9 cellular contexts compared by ENCODE assay signal in genomic region chr10:110502851-110503301, GRCh38. TPM values are rescaled to one million over a fixed set of nuclear protein-coding genes. Genes with fewer than 3 reads are reported as not detected.
DNase-seq lines count a peak whose midpoint lies in the region; ATAC-seq, FAIRE-seq and TF ChIP-seq lines count a peak whose summit lies in the region.
"Had no signal": no experiment of that assay in that cellular context is flagged by ENCODE, and none has a peak within 500 bp of the region (broad histone marks: within the 10 kb centered on the region; RNA-seq: fewer than 3 reads in every experiment).

No MANE protein-coding gene starts in this region.

- no peaks in the 10 kb centered on the region for H3K79me2 ChIP-seq in HepG2 (ENCODE audit: insufficient read depth, low read length)

- no peaks in the 10 kb centered on the region for H3K36me3 ChIP-seq in liver (ENCODE audit: control insufficient read depth in 4 of 4, insufficient read depth in 3 of 4, low read depth in 1 of 4, low read length in 3 of 4)
- no peaks in the 10 kb centered on the region for H3K36me3 ChIP-seq in HepG2 (replicated peaks in 1 of 2; ENCODE audit: control insufficient read depth in 1 of 2, insufficient read depth in 2 of 2, low read length in 2 of 2)
- H3K36me3 ChIP-seq in kidney (ENCODE audit: control insufficient read depth in 1 of 2, insufficient read depth in 2 of 2, low read length in 2 of 2) = peaks cover 0 to 2% of the 10 kb centered on the region in 2 donors
- H3K36me3 ChIP-seq in transverse colon = no peaks in the 10 kb centered on the region

- H3K4me2 ChIP-seq in HepG2 (ENCODE audit: low read depth, low read length) = no peak overlapping the region

- CTCF ChIA-PET in HepG2 (lab: Yijun Ruan, JAX; ENCODE audit: low intra/inter-chr PET ratio, low total read pairs) = no interaction called here

- no TSS peak for BruUV-seq in HepG2 (replicated peaks; lab: Mats Ljungman, UMichigan)

- DNase-seq in HepG2 (ENCODE audit: low spot score) = no peak
- DNase-seq in NCI-H2196 treated with DMSO at 0.1 percent for 48 hours (lab: John Stamatoyannopoulos, UW; ENCODE audit: unreplicated experiment) = peak; percentile 21
- peak; percentile 88 for DNase-seq in astrocyte of the cerebellum (ENCODE audit: low read depth)
- DNase-seq in kidney = no peak
- peak; percentile 49 for DNase-seq in transverse colon
- no peak for DNase-seq in stimulated activated CD4-positive, alpha-beta T cell treated with anti-CD3 and anti-CD28 coated beads, Interleukin-4, amount 100 ng/mL, for 1 hour

- no peak overlapping the region for H2AFZ ChIP-seq in HepG2 (ENCODE audit: low read length)

- intact Hi-C loops in HepG2 (cut with micrococcal nuclease; ENCODE audit: unreplicated experiment) (no loop called here), kidney (cut with DNase I) (no loop called here), transverse colon (cut with DNase I; ENCODE audit: low total_unique reads) (no loop called here)

- H3K27me3 ChIP-seq in liver (ENCODE audit: control insufficient read depth in 4 of 4, insufficient read depth in 4 of 4, low read length in 3 of 4) (no peaks in the 10 kb centered on the region), HepG2 (ENCODE audit: control insufficient read depth in 1 of 2, insufficient read depth in 2 of 2, low read length in 2 of 2) (peaks cover 0 to 33% of the 10 kb centered on the region in 2 experiments; a peak in 4 of 5 replicates), transverse colon (peaks cover 27% of the 10 kb centered on the region)

- H3K27ac ChIP-seq in liver (ENCODE audit: low read depth in 1 of 2, low read length in 2 of 2) (peak overlapping the region; percentile 3 to 37), HepG2 (ENCODE audit: extremely low read length, insufficient read depth, low read length) (no peak overlapping the region), kidney (ENCODE audit: low read depth in 2 of 2, low read length in 2 of 2) (peak overlapping the region; percentile 49 to 73), transverse colon (peak overlapping the region; percentile 88 to 94 (median 91))

- no peak overlapping the region for H3K4me3 ChIP-seq in liver (ENCODE audit: low read depth in 1 of 3, low read length in 3 of 3)
- H3K4me3 ChIP-seq in HepG2 (replicated peaks in 1 of 3; ENCODE audit: insufficient read depth in 1 of 3, low read depth in 2 of 3, low read length in 3 of 3) = no peak overlapping the region
- H3K4me3 ChIP-seq in astrocyte of the cerebellum (ENCODE audit: low read depth, low read length) = no peak overlapping the region
- no peak overlapping the region for H3K4me3 ChIP-seq in kidney (ENCODE audit: low read length in 2 of 2)
- H3K4me3 ChIP-seq in transverse colon = peak overlapping the region in 1 of 4 donors; percentile 3

- no peak for TF ChIP-seq POLR2A in HepG2 (IDR thresholded peaks at IDR 0.05; ENCODE audit: insufficient read depth in 1 of 2, low read depth in 2 of 2, low read length in 2 of 2)
- TF ChIP-seq POLR2A in transverse colon (IDR thresholded peaks at IDR 0.05) = no peak

- H3K9me3 ChIP-seq in liver (ENCODE audit: control insufficient read depth in 4 of 4, low read length in 3 of 4) = no peaks in the 10 kb centered on the region
- no peaks in the 10 kb centered on the region for H3K9me3 ChIP-seq in HepG2 (ENCODE audit: low read length)
- H3K9me3 ChIP-seq in kidney (ENCODE audit: control insufficient read depth in 1 of 2, low read length in 2 of 2) = no peaks in the 10 kb centered on the region
- H3K9me3 ChIP-seq in transverse colon = no peaks in the 10 kb centered on the region

- TF ChIP-seq EP300 in HepG2 (IDR thresholded peaks at IDR 0.05; ENCODE audit: low read depth in 2 of 2, low read length in 2 of 2) = no peak
- TF ChIP-seq EP300 in HepG2 (CRISPR knock-in tag; IDR thresholded peaks at IDR 0.05; ENCODE audit: borderline replicate concordance) = no peak
- TF ChIP-seq EP300 in transverse colon (IDR thresholded peaks at IDR 0.05; ENCODE audit: low read depth) = no peak

- POLR2A ChIA-PET in HepG2 (lab: Yijun Ruan, JAX) = no interaction called here

- WGBS in liver = 13% methylated on average over 3 of the region's 3 CpGs
- WGBS in HepG2 (ENCODE audit: low lambda C conversion rate) = 60% methylated on average over 3 of the region's 3 CpGs
- WGBS in transverse colon (ENCODE audit: low coverage in 1 of 2), 2 donors = 16 to 20% methylated on average over 1 to 3 of the region's 3 CpGs

- in situ Hi-C loops in HepG2 (cut with HindIII; ENCODE audit: extremely low pct_ligation_motif_present, low pct_unique_long_range_greater_than_20kb) = no loop called here
- in situ Hi-C loops in astrocyte of the cerebellum (cut with HindIII; ENCODE audit: low sequenced_read_pairs) = loop anchor here (5.0 kb wide), 2 partner anchors 44 to 91 kb away; no protein-coding TSS in a partner anchor
- in situ Hi-C loops in transverse colon (cut with MboI; ENCODE audit: low pct_ligation_motif_present in 1 of 4, low pct_unique_long_range_greater_than_20kb in 1 of 4, low sequenced_read_pairs in 3 of 4) = loop anchor here in 1 of 4 donors (10.0 kb wide), 1 partner anchor 148 kb away; no protein-coding TSS in a partner anchor

- TF ChIP-seq RAD21 in liver (IDR thresholded peaks at IDR 0.05) (peak; percentile 58 to 69), HepG2 (CRISPR knock-in tag; IDR thresholded peaks at IDR 0.05) (no peak)

- no peak for FAIRE-seq in HepG2 (lab: Jason Lieb, UNC)
- FAIRE-seq in kidney (lab: Jason Lieb, UNC) = no peak
- FAIRE-seq: colon had no signal

- TF ChIP-seq CTCF in liver (IDR thresholded peaks at IDR 0.05; ENCODE audit: low read depth, low read length, missing input control) (no peak), HepG2 (CRISPR knock-in tag; IDR thresholded peaks at IDR 0.05) (no peak), astrocyte of the cerebellum (IDR thresholded peaks at IDR 0.05; ENCODE audit: low read depth, low read length, missing control alignments) (no peak), kidney (IDR thresholded peaks at IDR 0.05; ENCODE audit: borderline replicate concordance, extremely low read depth, insufficient read depth) (no peak), transverse colon (IDR thresholded peaks at IDR 0.05) (no peak)

- no peaks in the 10 kb centered on the region for H4K20me1 ChIP-seq in HepG2 (ENCODE audit: insufficient read depth, low read length)

- ATAC-seq in HepG2 = no peak
- ATAC-seq in HG02763 (IDR thresholded peaks at IDR 0.05; ENCODE audit: unreplicated experiment) = peak; percentile 32

- peak overlapping the region in 1 of 2 donors; percentile 4 for H3K9ac ChIP-seq in liver (ENCODE audit: low read depth in 1 of 2, low read length in 2 of 2)
- H3K9ac ChIP-seq in HepG2 (ENCODE audit: insufficient read depth, low read depth, low read length) = no peak overlapping the region
- H3K9ac ChIP-seq in kidney (ENCODE audit: low read length in 2 of 2) = peak overlapping the region in 1 of 2 donors; percentile 46

- peaks cover 6 to 35% (median 12%) of the 10 kb centered on the region in 4 donors for H3K4me1 ChIP-seq in liver (ENCODE audit: control insufficient read depth in 4 of 4, insufficient read depth in 4 of 4, low read length in 3 of 4)
- peaks cover 24% of the 10 kb centered on the region for H3K4me1 ChIP-seq in HepG2 (ENCODE audit: insufficient read depth, low read length)
- H3K4me1 ChIP-seq in kidney (ENCODE audit: control insufficient read depth in 1 of 2, insufficient read depth in 1 of 2, low read depth in 1 of 2, low read length in 2 of 2) = peaks cover 16 to 22% of the 10 kb centered on the region in 2 donors
- peaks cover 39 to 70% (median 56%) of the 10 kb centered on the region in 4 donors for H3K4me1 ChIP-seq in transverse colon

TF ChIP-seq in liver, 16 proteins besides CTCF, POLR2A, EP300 and RAD21 (continues in another document):
- TF ChIP-seq TAF1 (conservative IDR thresholded peaks at IDR 0.05) (no peak), ATF3 (IDR thresholded peaks at IDR 0.05) (no peak), RXRA (IDR thresholded peaks at IDR 0.05) (peak in 1 of 2 donors; percentile 51)

TF ChIP-seq in HepG2, 621 proteins besides CTCF, POLR2A, EP300 and RAD21 (continues in another document):
- TF ChIP-seq FOXA3 (CRISPR knock-in tag; IDR thresholded peaks at IDR 0.05) (no peak), ZNF619 (CRISPR knock-in tag; IDR thresholded peaks at IDR 0.05) (no peak), ZNF10 (CRISPR knock-in tag; IDR thresholded peaks at IDR 0.05; ENCODE audit: borderline replicate concordance, low read depth) (no peak), ZFY (CRISPR knock-in tag; IDR thresholded peaks at IDR 0.05) (no peak), GATA4 (IDR thresholded peaks at IDR 0.05; ENCODE audit: borderline replicate concordance, low read depth) (no peak)

RNA-seq across cellular contexts. Expression of gene DUSP5, which starts 5.2 kb away (rescaled TPM):
- 1 to 10 TPM; 7.5 to 8.9 TPM for total RNA-seq in liver
- 1 to 10 TPM; 2.0 to 8.6 TPM for polyA plus RNA-seq in liver
- 1.4 and 1.5 TPM in 2 replicates for total RNA-seq in HepG2 (2016; rRNA removed; fragmentation: Illumina TruSeq; extraction: Trizol)
- total RNA-seq in HepG2 (2016; cell fraction: cytosol; rRNA removed; fragmentation: Illumina TruSeq; extraction: Trizol; ENCODE audit: low read depth) = 0.35 and 0.71 TPM in 2 replicates
- 1.2 and 1.5 TPM in 2 replicates for total RNA-seq in HepG2 (2016; cell fraction: insoluble cytoplasmic fraction; rRNA removed; fragmentation: Illumina TruSeq; extraction: Trizol)
- 1.7 and 2.0 TPM in 2 replicates for total RNA-seq in HepG2 (2016; cell fraction: membrane; rRNA removed; fragmentation: Illumina TruSeq; extraction: Trizol)
- 0.88 and 0.99 TPM in 2 replicates for total RNA-seq in HepG2 (2016; cell fraction: nucleus; rRNA removed; fragmentation: Illumina TruSeq; extraction: Trizol)
- polyA plus RNA-seq in HepG2 (2011; rRNA removed) = 3.7 and 5.8 TPM in 2 replicates
- 6.6 and 7.0 TPM in 2 replicates for polyA plus RNA-seq in HepG2 (2011; cell fraction: cytosol; rRNA removed)
- 4.5 and 4.8 TPM in 2 replicates for polyA plus RNA-seq in HepG2 (2011; cell fraction: nucleus; rRNA removed)
- 2.3 and 5.4 TPM in 2 replicates for polyA plus RNA-seq in HepG2 (2012)
- polyA plus RNA-seq in HepG2 (2016; cell fraction: cytosol; fragmentation: Illumina TruSeq; extraction: Trizol; ENCODE audit: low read depth) = 0.44 and 0.53 TPM in 2 replicates
- polyA plus RNA-seq in HepG2 (2016; cell fraction: insoluble cytoplasmic fraction; fragmentation: Illumina TruSeq; extraction: Trizol; ENCODE audit: low read depth) = 1.4 and 1.6 TPM in 2 replicates
- 1.2 and 1.7 TPM in 2 replicates for polyA plus RNA-seq in HepG2 (2016; cell fraction: membrane; fragmentation: Illumina TruSeq; extraction: Trizol; ENCODE audit: low read depth)
- 0.82 and 1.5 TPM in 2 replicates for polyA plus RNA-seq in HepG2 (2016; cell fraction: nucleus; fragmentation: Illumina TruSeq; extraction: Trizol; ENCODE audit: insufficient read depth, low read depth)
- polyA minus RNA-seq in HepG2 (2011; rRNA and poly(A)+ RNA removed; ENCODE audit: low replicate concordance) = 26.8 and 47.7 TPM in 2 replicates
- polyA minus RNA-seq in HepG2 (2011; cell fraction: cytosol; rRNA and poly(A)+ RNA removed) = 12.5 and 15.5 TPM in 2 replicates
- polyA minus RNA-seq in HepG2 (2011; cell fraction: nucleus; rRNA and poly(A)+ RNA removed) = 4.5 and 6.5 TPM in 2 replicates
- 23.7 TPM for total RNA-seq in kidney
- 9.0 TPM for polyA plus RNA-seq in kidney (ENCODE audit: insufficient read depth, low read depth, low replicate concordance)
- total RNA-seq in transverse colon = 10 to 100 TPM in 1 of 4 donors, 1 to 10 TPM in 3; 6.2 to 16.0 (median 6.6) TPM

Comparison
In these comparisons a context has a peak if more than half of its experiments do, and no peak if none do; other contexts are left out.
1. DNase-seq: peak in NCI-H2196 treated with DMSO at 0.1 percent for 48 hours (single experiment), astrocyte of the cerebellum (single experiment) and transverse colon (single experiment); none in HepG2 (single experiment), kidney (single experiment) and stimulated activated CD4-positive, alpha-beta T cell treated with anti-CD3 and anti-CD28 coated beads, Interleukin-4, amount 100 ng/mL, for 1 hour (single experiment).